ENCODE assay signal across 2 cellular contexts in the genomic region with DNA sequence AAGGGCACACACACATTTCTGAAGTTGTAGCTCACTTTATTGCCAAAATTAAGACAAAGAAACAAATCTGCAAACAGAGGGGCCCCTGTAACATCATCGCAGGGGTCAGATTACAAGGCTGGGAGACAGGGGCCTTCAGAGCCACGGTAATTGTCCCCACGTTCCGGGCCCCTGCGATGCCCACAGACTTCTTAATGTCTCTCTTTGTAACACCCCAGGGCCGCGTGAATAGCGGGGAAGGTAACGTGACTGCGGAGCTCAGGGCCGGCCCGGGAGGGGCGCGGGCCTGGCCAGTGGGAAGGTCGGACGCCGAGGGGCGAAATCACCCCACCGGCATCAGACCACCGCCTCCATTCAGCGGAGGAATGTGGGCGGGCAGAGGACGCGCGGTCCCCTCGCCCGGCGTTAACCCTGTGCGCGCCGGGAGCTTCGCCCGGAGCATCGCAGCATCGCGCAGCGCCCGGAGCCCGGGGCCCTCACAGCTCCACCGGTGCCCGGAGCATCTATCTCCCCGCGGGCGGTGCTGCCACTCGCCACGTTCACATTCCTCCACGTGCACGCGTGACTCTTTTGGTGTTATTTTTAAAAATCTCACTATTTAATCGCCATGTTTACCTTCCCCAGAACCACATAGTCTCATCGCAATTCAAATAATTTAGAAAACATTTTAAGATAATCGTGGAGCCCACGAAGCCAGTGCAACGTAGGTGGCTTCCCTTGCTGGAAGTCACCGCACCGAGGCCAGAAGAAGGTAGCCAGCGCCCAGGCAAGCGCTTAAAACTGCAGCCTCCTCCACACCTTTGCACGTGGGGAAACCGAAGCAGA.
TF ChIP-seq lines count a peak whose summit lies in the region.

No MANE protein-coding gene starts in this region.

TF ChIP-seq in A549, 52 proteins besides CTCF, POLR2A, EP300 and RAD21 (continued from another document):
- TF ChIP-seq, protein P1, sequence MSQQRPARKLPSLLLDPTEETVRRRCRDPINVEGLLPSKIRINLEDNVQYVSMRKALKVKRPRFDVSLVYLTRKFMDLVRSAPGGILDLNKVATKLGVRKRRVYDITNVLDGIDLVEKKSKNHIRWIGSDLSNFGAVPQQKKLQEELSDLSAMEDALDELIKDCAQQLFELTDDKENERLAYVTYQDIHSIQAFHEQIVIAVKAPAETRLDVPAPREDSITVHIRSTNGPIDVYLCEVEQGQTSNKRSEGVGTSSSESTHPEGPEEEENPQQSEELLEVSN (IDR thresholded peaks at IDR 0.05; ENCODE audit: borderline replicate concordance, low read depth) = peak; percentile 83
- 0 out of 2 replicates have a peak, but pooled peaks have one; percentile 63 for TF ChIP-seq HOXB5 (CRISPR knock-in tag; IDR thresholded peaks at IDR 0.05)

TF ChIP-seq in WTC11, 78 proteins besides CTCF, POLR2A, EP300 and RAD21 (continued from another document and continues in another):
- TF ChIP-seq ZNF219 (CRISPR knock-in tag; IDR thresholded peaks at IDR 0.05; ENCODE audit: borderline replicate concordance) (peak; percentile 88; the same call in 1 of the 2 replicates), NFYB (CRISPR knock-in tag; conservative IDR thresholded peaks at IDR 0.05; ENCODE audit: low read depth) (0 out of 2 replicates have a peak, but pooled peaks have one; percentile 34), CREB1 (CRISPR knock-in tag; IDR thresholded peaks at IDR 0.05) (peak; percentile 47), NR1H2 (CRISPR knock-in tag; IDR thresholded peaks at IDR 0.05) (no peak), SOX15 (CRISPR knock-in tag; IDR thresholded peaks at IDR 0.05) (no peak), ZNF263 (CRISPR knock-in tag; IDR thresholded peaks at IDR 0.05; ENCODE audit: low read depth) (no peak), NR3C1 (CRISPR knock-in tag; conservative IDR thresholded peaks at IDR 0.05; ENCODE audit: low read depth) (no peak), E2F5 (CRISPR knock-in tag; IDR thresholded peaks at IDR 0.05) (peak; percentile 90; the same call in 1 of the 2 replicates), OVOL2 (CRISPR knock-in tag; IDR thresholded peaks at IDR 0.05; ENCODE audit: borderline replicate concordance) (no peak), FOXK1 (CRISPR knock-in tag; IDR thresholded peaks at IDR 0.05) (peak; percentile 81; the same call in 1 of the 2 replicates), FOXJ3 (CRISPR knock-in tag; IDR thresholded peaks at IDR 0.05; ENCODE audit: borderline replicate concordance) (no peak), STAT6 (CRISPR knock-in tag; conservative IDR thresholded peaks at IDR 0.05; ENCODE audit: low read depth) (no peak), NFE2L1 (CRISPR knock-in tag; IDR thresholded peaks at IDR 0.05) (peak; percentile 53), ZSCAN18 (CRISPR knock-in tag; IDR thresholded peaks at IDR 0.05) (no peak), ZNF121 (CRISPR knock-in tag; IDR thresholded peaks at IDR 0.05) (no peak), CBFB (CRISPR knock-in tag; IDR thresholded peaks at IDR 0.05; ENCODE audit: low read depth) (peak; percentile 95), ZNF532 (CRISPR knock-in tag; IDR thresholded peaks at IDR 0.05; ENCODE audit: borderline replicate concordance) (no peak), MAX (CRISPR knock-in tag; IDR thresholded peaks at IDR 0.05) (peak; percentile 84), ZNF138 (CRISPR knock-in tag; conservative IDR thresholded peaks at IDR 0.05) (peak; percentile 69; the same call in 1 of the 2 replicates), HMGA2 (CRISPR knock-in tag; IDR thresholded peaks at IDR 0.05) (no peak; the same call in 1 of the 2 replicates), TP53 (CRISPR knock-in tag; IDR thresholded peaks at IDR 0.05) (no peak), GTF2I (CRISPR knock-in tag; conservative IDR thresholded peaks at IDR 0.05) (no peak), MXD4 (CRISPR knock-in tag; IDR thresholded peaks at IDR 0.05; ENCODE audit: borderline replicate concordance) (no peak), JUN (CRISPR knock-in tag; IDR thresholded peaks at IDR 0.05) (no peak), E2F4 (CRISPR knock-in tag; IDR thresholded peaks at IDR 0.05; ENCODE audit: borderline replicate concordance, low read depth) (no peak), ESRRA (CRISPR knock-in tag; IDR thresholded peaks at IDR 0.05; ENCODE audit: borderline replicate concordance) (peak; percentile 70; the same call in 1 of the 2 replicates), ETV6 (CRISPR knock-in tag; IDR thresholded peaks at IDR 0.05) (peak; percentile 89), NFATC4 (CRISPR knock-in tag; IDR thresholded peaks at IDR 0.05) (no peak), FOXP1 (CRISPR knock-in tag; IDR thresholded peaks at IDR 0.05; ENCODE audit: borderline replicate concordance) (peak; percentile 91), FOXP4 (CRISPR knock-in tag; IDR thresholded peaks at IDR 0.05) (peak; percentile 89), ATF2 (CRISPR knock-in tag; IDR thresholded peaks at IDR 0.05; ENCODE audit: borderline replicate concordance, low read depth) (no peak)
- TF ChIP-seq, protein P2, sequence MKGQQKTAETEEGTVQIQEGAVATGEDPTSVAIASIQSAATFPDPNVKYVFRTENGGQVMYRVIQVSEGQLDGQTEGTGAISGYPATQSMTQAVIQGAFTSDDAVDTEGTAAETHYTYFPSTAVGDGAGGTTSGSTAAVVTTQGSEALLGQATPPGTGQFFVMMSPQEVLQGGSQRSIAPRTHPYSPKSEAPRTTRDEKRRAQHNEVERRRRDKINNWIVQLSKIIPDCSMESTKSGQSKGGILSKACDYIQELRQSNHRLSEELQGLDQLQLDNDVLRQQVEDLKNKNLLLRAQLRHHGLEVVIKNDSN (CRISPR knock-in tag; IDR thresholded peaks at IDR 0.05) = peak; percentile 90
- TF ChIP-seq, protein P3, sequence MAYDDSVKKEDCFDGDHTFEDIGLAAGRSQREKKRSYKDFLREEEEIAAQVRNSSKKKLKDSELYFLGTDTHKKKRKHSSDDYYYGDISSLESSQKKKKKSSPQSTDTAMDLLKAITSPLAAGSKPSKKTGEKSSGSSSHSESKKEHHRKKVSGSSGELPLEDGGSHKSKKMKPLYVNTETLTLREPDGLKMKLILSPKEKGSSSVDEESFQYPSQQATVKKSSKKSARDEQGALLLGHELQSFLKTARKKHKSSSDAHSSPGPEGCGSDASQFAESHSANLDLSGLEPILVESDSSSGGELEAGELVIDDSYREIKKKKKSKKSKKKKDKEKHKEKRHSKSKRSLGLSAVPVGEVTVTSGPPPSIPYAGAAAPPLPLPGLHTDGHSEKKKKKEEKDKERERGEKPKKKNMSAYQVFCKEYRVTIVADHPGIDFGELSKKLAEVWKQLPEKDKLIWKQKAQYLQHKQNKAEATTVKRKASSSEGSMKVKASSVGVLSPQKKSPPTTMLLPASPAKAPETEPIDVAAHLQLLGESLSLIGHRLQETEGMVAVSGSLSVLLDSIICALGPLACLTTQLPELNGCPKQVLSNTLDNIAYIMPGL (CRISPR knock-in tag; IDR thresholded peaks at IDR 0.05) = 0 out of 2 replicates have a peak, but pooled peaks have one; percentile 60
